ENCODE assay signal across 17 cellular contexts in the genomic region with DNA sequence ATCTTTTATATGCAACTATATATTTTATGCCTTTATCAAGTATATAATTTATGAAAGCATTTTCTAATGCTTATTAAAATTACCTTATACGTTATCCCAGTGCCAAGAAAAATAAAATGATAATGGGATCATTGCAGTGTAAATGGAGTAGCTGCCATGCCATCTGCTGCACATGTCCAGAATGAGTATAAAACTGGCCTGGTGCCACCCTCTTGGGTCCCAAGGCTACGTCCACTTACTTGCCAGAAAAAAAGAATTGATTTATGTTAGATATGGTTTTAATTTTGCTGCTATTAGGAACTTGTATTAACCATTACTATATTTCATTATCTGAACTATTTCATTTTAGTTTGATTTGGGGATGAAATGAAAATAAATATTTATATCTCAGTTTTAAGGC.
A peak's percentile ranks its signal among the peaks of the same experiment; 100 is the strongest.
DNase-seq lines count a peak whose midpoint lies in the region; ATAC-seq lines count a peak whose summit lies in the region.
"Had no signal": no experiment of that assay in that cellular context is flagged by ENCODE, and none has a peak within 500 bp of the region (broad histone marks: within the 10 kb centered on the region; RNA-seq: fewer than 3 reads in every experiment).

No MANE protein-coding gene starts in this region.

- H3K27me3 Mint-ChIP-seq in activated T-helper 1 cell treated with anti-CD3 and anti-CD28 coated beads, Interleukin-12 subunit alpha, Interleukin-12 subunit beta, Interleukin-2, Interleukin-4 antibody, amounts not matched to agents 30 ng/mL and 10 ng/mL and 1 ng/mL, durations not matched to agents 14 hours and 24 hours and 36 hours (ENCODE audit: insufficient read depth) = no peaks in the 10 kb centered on the region

- H3K36me3 Mint-ChIP-seq in activated T-helper 1 cell treated with anti-CD3 and anti-CD28 coated beads, Interleukin-12 subunit alpha, Interleukin-12 subunit beta, Interleukin-2, Interleukin-4 antibody, amounts not matched to agents 30 ng/mL and 10 ng/mL and 1 ng/mL, durations not matched to agents 14 hours and 24 hours and 36 hours (ENCODE audit: low read depth) = no peaks in the 10 kb centered on the region
- H3K36me3 Mint-ChIP-seq: CD14-positive monocyte had no signal

- no peak overlapping the region for H3K27ac Mint-ChIP-seq in activated T-helper 1 cell treated with anti-CD3 and anti-CD28 coated beads, Interleukin-12 subunit alpha, Interleukin-12 subunit beta, Interleukin-2, Interleukin-4 antibody, amounts not matched to agents 30 ng/mL and 10 ng/mL and 1 ng/mL, durations not matched to agents 14 hours and 24 hours and 36 hours

- DNase-seq in NCI-H748 (lab: John Stamatoyannopoulos, UW; ENCODE audit: unreplicated experiment) (peak; percentile 6), NCI-H748 treated with DMSO at 0.1 percent for 48 hours (lab: John Stamatoyannopoulos, UW) (no peak), NCI-H2081 treated with DMSO at 0.1 percent for 48 hours (lab: John Stamatoyannopoulos, UW) (peak; percentile 50), SHP77 (lab: John Stamatoyannopoulos, UW) (peak; percentile 22 to 42), NCI-H345 treated with DMSO at 0.1 percent for 48 hours (lab: John Stamatoyannopoulos, UW; ENCODE audit: unreplicated experiment) (no peak)
- DNase-seq in activated T-helper 1 cell treated with anti-CD3 and anti-CD28 coated beads, Interleukin-12 subunit alpha, Interleukin-12 subunit beta, Interleukin-2, Interleukin-4 antibody, amounts not matched to agents 30 ng/mL and 10 ng/mL and 1 ng/mL, durations not matched to agents 14 hours and 24 hours and 36 hours (ENCODE audit: low spot score) = no peak
- DNase-seq: GF-D8, GOT3, KG1, MG63, NCI-H1417 treated with DMSO at 0.1 percent for 48 hours, NCI-H526, Right ventricle myocardium superior had no signal

- intact Hi-C loops in activated T-helper 1 cell treated with anti-CD3 and anti-CD28 coated beads, Interleukin-12 subunit alpha, Interleukin-12 subunit beta, Interleukin-2, Interleukin-4 antibody, amounts not matched to agents 30 ng/mL and 10 ng/mL and 1 ng/mL, durations not matched to agents 14 hours and 24 hours and 36 hours (cut with micrococcal nuclease) = no loop called here

- no peak for ATAC-seq in GM18517 (IDR thresholded peaks at IDR 0.05; ENCODE audit: unreplicated experiment)
- ATAC-seq: A549, Panc1 had no signal

- no peaks in the 10 kb centered on the region for H3K4me1 Mint-ChIP-seq in activated T-helper 1 cell treated with anti-CD3 and anti-CD28 coated beads, Interleukin-12 subunit alpha, Interleukin-12 subunit beta, Interleukin-2, Interleukin-4 antibody, amounts not matched to agents 30 ng/mL and 10 ng/mL and 1 ng/mL, durations not matched to agents 14 hours and 24 hours and 36 hours (ENCODE audit: low read depth)
- H3K4me1 Mint-ChIP-seq: CD14-positive monocyte had no signal

- H3K9me3 Mint-ChIP-seq in activated T-helper 1 cell treated with anti-CD3 and anti-CD28 coated beads, Interleukin-12 subunit alpha, Interleukin-12 subunit beta, Interleukin-2, Interleukin-4 antibody, amounts not matched to agents 30 ng/mL and 10 ng/mL and 1 ng/mL, durations not matched to agents 14 hours and 24 hours and 36 hours = peaks cover 11% of the 10 kb centered on the region

- H3K4me3 Mint-ChIP-seq in activated T-helper 1 cell treated with anti-CD3 and anti-CD28 coated beads, Interleukin-12 subunit alpha, Interleukin-12 subunit beta, Interleukin-2, Interleukin-4 antibody, amounts not matched to agents 30 ng/mL and 10 ng/mL and 1 ng/mL, durations not matched to agents 14 hours and 24 hours and 36 hours = no peak overlapping the region
- H3K4me3 Mint-ChIP-seq: CD14-positive monocyte had no signal

Comparison
In these comparisons a context has a peak if more than half of its experiments do, and no peak if none do; other contexts are left out.
1. DNase-seq: peak in NCI-H748 (single experiment), NCI-H2081 treated with DMSO at 0.1 percent for 48 hours (single experiment) and SHP77 (2 of 2); none in NCI-H748 treated with DMSO at 0.1 percent for 48 hours (single experiment), NCI-H345 treated with DMSO at 0.1 percent for 48 hours (single experiment) and activated T-helper 1 cell treated with anti-CD3 and anti-CD28 coated beads, Interleukin-12 subunit alpha, Interleukin-12 subunit beta, Interleukin-2, Interleukin-4 antibody, amounts not matched to agents 30 ng/mL and 10 ng/mL and 1 ng/mL, durations not matched to agents 14 hours and 24 hours and 36 hours (single experiment).